Comparison of ENCODE assay signal across 13 cellular contexts in the genomic region with DNA sequence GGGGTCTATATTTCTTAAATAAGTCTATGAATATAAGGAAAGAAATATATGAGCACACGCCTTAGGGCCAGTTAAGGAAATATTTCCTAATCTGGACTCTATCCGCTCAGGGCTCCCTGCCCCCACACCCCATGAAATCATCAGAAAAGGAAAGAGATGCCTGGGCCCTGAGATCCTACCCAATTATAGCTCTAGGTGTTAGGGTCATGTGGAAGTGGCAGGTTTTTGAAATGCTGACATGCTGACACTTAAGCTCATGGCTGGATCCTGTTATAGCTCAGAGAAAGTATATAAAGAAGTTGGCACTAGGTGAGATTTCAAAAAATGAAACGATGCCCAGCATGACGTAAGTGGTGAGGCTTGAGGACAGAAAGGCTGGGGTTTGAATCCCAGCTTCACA.
"Had no signal": no experiment of that assay in that cellular context is flagged by ENCODE, and none has a peak within 500 bp of the region (broad histone marks: within the 10 kb centered on the region; RNA-seq: fewer than 3 reads in every experiment).

No MANE protein-coding gene starts in this region.

- H3K27ac ChIP-seq: ascending aorta, neural progenitor cell, pancreas had no signal

- H3K27me3 ChIP-seq: ascending aorta, neural progenitor cell, pancreas, transverse colon had no signal

- H3K4me3 ChIP-seq: ascending aorta, neural progenitor cell, pancreas, transverse colon had no signal

- H3K9me3 ChIP-seq: ascending aorta, pancreas, transverse colon had no signal

- ATAC-seq: activated naive CD8-positive, alpha-beta T cell treated with anti-CD3 and anti-CD28 coated beads, Interleukin-2, amount 50 U/mL, for 24 hours; SK-N-SH treated with all-trans-retinoic acid at 6 μM for 48 hours; stimulated activated memory B cell treated with anti-CD40 and anti-IgM and Interleukin-4, amounts not matched to agents 10 μg/mL and 1 μg/mL and 100 μg/mL, for 72 hours had no signal

- H3K36me3 ChIP-seq: ascending aorta, neural progenitor cell, pancreas, transverse colon had no signal

- FAIRE-seq: pancreas had no signal

- H3K9ac ChIP-seq: neural progenitor cell had no signal

- H3K4me1 ChIP-seq: ascending aorta, pancreas had no signal

- DNase-seq: activated CD4-positive, alpha-beta T cell treated with anti-CD3 and anti-CD28 coated beads, Interleukin-2, amount 10 ng/mL, durations not matched to agents 24 days and 14 days; activated naive CD4-positive, alpha-beta T cell treated with Interleukin-2 at 50 U/mL for 16 hours; activated naive CD8-positive, alpha-beta T cell treated with anti-CD3 and anti-CD28 coated beads, Interleukin-2, amount 50 U/mL, for 24 hours; central memory CD4-positive, alpha-beta T cell; cortex of kidney; effector CD8-positive, alpha-beta T cell; pancreas; retina; transverse colon had no signal

- H3K4me2 ChIP-seq: neural progenitor cell had no signal
